8 cellular contexts compared by ENCODE assay signal in the genomic region with DNA sequence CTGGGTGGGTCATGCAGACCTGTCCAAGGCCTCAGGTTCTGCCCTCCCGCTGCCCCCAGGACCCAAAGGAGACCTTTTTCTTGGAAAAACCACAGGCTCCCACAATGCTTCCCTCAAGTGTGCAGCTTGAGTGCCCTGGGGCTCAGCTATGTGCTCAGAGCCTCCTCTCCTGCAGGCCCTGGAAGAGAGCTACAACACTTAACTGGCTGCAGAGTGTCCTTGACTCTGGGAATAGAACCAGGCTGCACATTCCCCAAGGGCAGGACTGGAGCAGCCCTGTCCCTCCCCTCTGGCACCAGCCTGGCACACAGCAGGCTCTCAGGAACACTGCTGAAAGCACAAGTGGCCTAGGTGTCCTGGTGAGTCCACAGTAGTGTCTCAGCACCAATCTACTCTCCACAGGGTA. TPM values are rescaled to one million over a fixed set of nuclear protein-coding genes. Genes with fewer than 3 reads are reported as not detected.
A peak's percentile ranks its signal among the peaks of the same experiment; 100 is the strongest.
DNase-seq lines count a peak whose midpoint lies in the region; ATAC-seq lines count a peak whose summit lies in the region.

No MANE protein-coding gene starts in this region.

- H3K27me3 Mint-ChIP-seq in activated T-helper 1 cell treated with anti-CD3 and anti-CD28 coated beads, Interleukin-12 subunit alpha, Interleukin-12 subunit beta, Interleukin-2, Interleukin-4 antibody, amounts not matched to agents 30 ng/mL and 10 ng/mL and 1 ng/mL, durations not matched to agents 14 hours and 24 hours and 36 hours (ENCODE audit: insufficient read depth) = no peaks in the 10 kb centered on the region
- H3K27me3 Mint-ChIP-seq in activated CD8-positive, alpha-beta memory T cell treated with anti-CD3 and anti-CD28 coated beads, Interleukin-2, amount 10 ng/mL, durations not matched to agents 7 days and 5 days = no peaks in the 10 kb centered on the region
- no peaks in the 10 kb centered on the region for H3K27me3 Mint-ChIP-seq in activated T-cell treated with anti-CD3 and anti-CD28 coated beads, Interleukin-2, amount 50 U/mL, for 72 hours (ENCODE audit: low read depth)

- no peak overlapping the region for H3K27ac Mint-ChIP-seq in activated T-helper 1 cell treated with anti-CD3 and anti-CD28 coated beads, Interleukin-12 subunit alpha, Interleukin-12 subunit beta, Interleukin-2, Interleukin-4 antibody, amounts not matched to agents 30 ng/mL and 10 ng/mL and 1 ng/mL, durations not matched to agents 14 hours and 24 hours and 36 hours
- H3K27ac Mint-ChIP-seq in activated CD8-positive, alpha-beta memory T cell treated with anti-CD3 and anti-CD28 coated beads, Interleukin-2, amount 10 ng/mL, durations not matched to agents 7 days and 5 days = no peak overlapping the region
- no peak overlapping the region for H3K27ac Mint-ChIP-seq in activated T-cell treated with anti-CD3 and anti-CD28 coated beads, Interleukin-2, amount 50 U/mL, for 72 hours

- peak; percentile 17 for DNase-seq in NCI-H1436 (lab: John Stamatoyannopoulos, UW)
- no peak for DNase-seq in NCI-H1436 treated with DMSO at 0.1 percent for 48 hours (lab: John Stamatoyannopoulos, UW)
- no peak for DNase-seq in activated T-helper 1 cell treated with anti-CD3 and anti-CD28 coated beads, Interleukin-12 subunit alpha, Interleukin-12 subunit beta, Interleukin-2, Interleukin-4 antibody, amounts not matched to agents 30 ng/mL and 10 ng/mL and 1 ng/mL, durations not matched to agents 14 hours and 24 hours and 36 hours (ENCODE audit: low spot score)
- peak; percentile 79 for DNase-seq in left lobe of liver (ENCODE audit: low spot score)
- no peak for DNase-seq in activated CD8-positive, alpha-beta memory T cell treated with anti-CD3 and anti-CD28 coated beads, Interleukin-2, amount 10 ng/mL, durations not matched to agents 7 days and 5 days
- DNase-seq in activated T-cell treated with anti-CD3 and anti-CD28 coated beads, Interleukin-2, amount 50 U/mL, for 72 hours = no peak
- DNase-seq in HCEC 1CT = no peak

- CTCF ChIA-PET in activated CD8-positive, alpha-beta memory T cell treated with anti-CD3 and anti-CD28 coated beads, Interleukin-2, amount 10 ng/mL, durations not matched to agents 7 days and 5 days (lab: Charles Lee) = interaction anchor here (1.0 to 3.5 kb wide), 6 partner anchors 7 to 77 kb away, joined by 3 to 9 read pairs (median 6); no protein-coding TSS in a partner anchor

- peaks cover 39% of the 10 kb centered on the region for H3K4me1 Mint-ChIP-seq in activated T-helper 1 cell treated with anti-CD3 and anti-CD28 coated beads, Interleukin-12 subunit alpha, Interleukin-12 subunit beta, Interleukin-2, Interleukin-4 antibody, amounts not matched to agents 30 ng/mL and 10 ng/mL and 1 ng/mL, durations not matched to agents 14 hours and 24 hours and 36 hours (ENCODE audit: low read depth)
- peaks cover 42% of the 10 kb centered on the region for H3K4me1 Mint-ChIP-seq in activated CD8-positive, alpha-beta memory T cell treated with anti-CD3 and anti-CD28 coated beads, Interleukin-2, amount 10 ng/mL, durations not matched to agents 7 days and 5 days
- peaks cover 45% of the 10 kb centered on the region for H3K4me1 Mint-ChIP-seq in activated T-cell treated with anti-CD3 and anti-CD28 coated beads, Interleukin-2, amount 50 U/mL, for 72 hours (ENCODE audit: low read depth)

- no peaks in the 10 kb centered on the region for H3K9me3 Mint-ChIP-seq in activated T-helper 1 cell treated with anti-CD3 and anti-CD28 coated beads, Interleukin-12 subunit alpha, Interleukin-12 subunit beta, Interleukin-2, Interleukin-4 antibody, amounts not matched to agents 30 ng/mL and 10 ng/mL and 1 ng/mL, durations not matched to agents 14 hours and 24 hours and 36 hours
- H3K9me3 Mint-ChIP-seq in activated CD8-positive, alpha-beta memory T cell treated with anti-CD3 and anti-CD28 coated beads, Interleukin-2, amount 10 ng/mL, durations not matched to agents 7 days and 5 days (ENCODE audit: low read depth) = no peaks in the 10 kb centered on the region
- H3K9me3 Mint-ChIP-seq in activated T-cell treated with anti-CD3 and anti-CD28 coated beads, Interleukin-2, amount 50 U/mL, for 72 hours = no peaks in the 10 kb centered on the region

- H3K36me3 Mint-ChIP-seq in activated T-helper 1 cell treated with anti-CD3 and anti-CD28 coated beads, Interleukin-12 subunit alpha, Interleukin-12 subunit beta, Interleukin-2, Interleukin-4 antibody, amounts not matched to agents 30 ng/mL and 10 ng/mL and 1 ng/mL, durations not matched to agents 14 hours and 24 hours and 36 hours (ENCODE audit: low read depth) = no peaks in the 10 kb centered on the region
- no peaks in the 10 kb centered on the region for H3K36me3 Mint-ChIP-seq in activated CD8-positive, alpha-beta memory T cell treated with anti-CD3 and anti-CD28 coated beads, Interleukin-2, amount 10 ng/mL, durations not matched to agents 7 days and 5 days
- H3K36me3 Mint-ChIP-seq in activated T-cell treated with anti-CD3 and anti-CD28 coated beads, Interleukin-2, amount 50 U/mL, for 72 hours (ENCODE audit: insufficient read depth in 2 of 2) = no peaks in the 10 kb centered on the region

- peak overlapping the region; percentile 80 for H3K4me3 Mint-ChIP-seq in activated T-helper 1 cell treated with anti-CD3 and anti-CD28 coated beads, Interleukin-12 subunit alpha, Interleukin-12 subunit beta, Interleukin-2, Interleukin-4 antibody, amounts not matched to agents 30 ng/mL and 10 ng/mL and 1 ng/mL, durations not matched to agents 14 hours and 24 hours and 36 hours
- H3K4me3 Mint-ChIP-seq in activated CD8-positive, alpha-beta memory T cell treated with anti-CD3 and anti-CD28 coated beads, Interleukin-2, amount 10 ng/mL, durations not matched to agents 7 days and 5 days = no peak overlapping the region
- peak overlapping the region in 1 of 2 donors; percentile 86 for H3K4me3 Mint-ChIP-seq in activated T-cell treated with anti-CD3 and anti-CD28 coated beads, Interleukin-2, amount 50 U/mL, for 72 hours

- peak; percentile 33 for ATAC-seq in left lobe of liver
- no peak for ATAC-seq in activated CD8-positive, alpha-beta memory T cell treated with anti-CD3 and anti-CD28 coated beads, Interleukin-2, amount 10 ng/mL, durations not matched to agents 7 days and 5 days
- no peak for ATAC-seq in activated T-cell treated with anti-CD3 and anti-CD28 coated beads, Interleukin-2, amount 50 U/mL, for 72 hours (replicated peaks in 1 of 2)

- peak overlapping the region; percentile 99 for H3K27ac ChIP-seq in temporal lobe (ENCODE audit: low read depth, low read length)

- intact Hi-C loops in activated T-helper 1 cell treated with anti-CD3 and anti-CD28 coated beads, Interleukin-12 subunit alpha, Interleukin-12 subunit beta, Interleukin-2, Interleukin-4 antibody, amounts not matched to agents 30 ng/mL and 10 ng/mL and 1 ng/mL, durations not matched to agents 14 hours and 24 hours and 36 hours (cut with micrococcal nuclease) = loop anchor here (5.0 kb wide), 1 partner anchor 534 kb away; no protein-coding TSS in a partner anchor

RNA-seq across cellular contexts. Expression of gene SREBF1, which starts 4.8 kb away (rescaled TPM):
- 167 and 172 TPM in 2 replicates for total RNA-seq in activated T-helper 1 cell treated with anti-CD3 and anti-CD28 coated beads, Interleukin-12 subunit alpha, Interleukin-12 subunit beta, Interleukin-2, Interleukin-4 antibody, amounts not matched to agents 30 ng/mL and 10 ng/mL and 1 ng/mL, durations not matched to agents 14 hours and 24 hours and 36 hours
- total RNA-seq in left lobe of liver (220 TPM), temporal lobe (13.3 TPM)
- 100 to 1,000 TPM in 1 of 2 experiments, 10 to 100 TPM in 1; 90.6 to 184 TPM for total RNA-seq in activated CD8-positive, alpha-beta memory T cell treated with anti-CD3 and anti-CD28 coated beads, Interleukin-2, amount 10 ng/mL, durations not matched to agents 7 days and 5 days
- 100 to 1,000 TPM; 192 to 209 TPM for total RNA-seq in activated T-cell treated with anti-CD3 and anti-CD28 coated beads, Interleukin-2, amount 50 U/mL, for 72 hours

Comparison
In these comparisons a context has a peak if more than half of its experiments do, and no peak if none do; other contexts are left out.
1. DNase-seq: peak in NCI-H1436 (single experiment) and left lobe of liver (single experiment); none in NCI-H1436 treated with DMSO at 0.1 percent for 48 hours (single experiment), activated T-helper 1 cell treated with anti-CD3 and anti-CD28 coated beads, Interleukin-12 subunit alpha, Interleukin-12 subunit beta, Interleukin-2, Interleukin-4 antibody, amounts not matched to agents 30 ng/mL and 10 ng/mL and 1 ng/mL, durations not matched to agents 14 hours and 24 hours and 36 hours (single experiment), activated CD8-positive, alpha-beta memory T cell treated with anti-CD3 and anti-CD28 coated beads, Interleukin-2, amount 10 ng/mL, durations not matched to agents 7 days and 5 days (single experiment), activated T-cell treated with anti-CD3 and anti-CD28 coated beads, Interleukin-2, amount 50 U/mL, for 72 hours (0 of 2) and HCEC 1CT (single experiment).